Comparison of ENCODE assay signal across 15 cellular contexts in the genomic region with DNA sequence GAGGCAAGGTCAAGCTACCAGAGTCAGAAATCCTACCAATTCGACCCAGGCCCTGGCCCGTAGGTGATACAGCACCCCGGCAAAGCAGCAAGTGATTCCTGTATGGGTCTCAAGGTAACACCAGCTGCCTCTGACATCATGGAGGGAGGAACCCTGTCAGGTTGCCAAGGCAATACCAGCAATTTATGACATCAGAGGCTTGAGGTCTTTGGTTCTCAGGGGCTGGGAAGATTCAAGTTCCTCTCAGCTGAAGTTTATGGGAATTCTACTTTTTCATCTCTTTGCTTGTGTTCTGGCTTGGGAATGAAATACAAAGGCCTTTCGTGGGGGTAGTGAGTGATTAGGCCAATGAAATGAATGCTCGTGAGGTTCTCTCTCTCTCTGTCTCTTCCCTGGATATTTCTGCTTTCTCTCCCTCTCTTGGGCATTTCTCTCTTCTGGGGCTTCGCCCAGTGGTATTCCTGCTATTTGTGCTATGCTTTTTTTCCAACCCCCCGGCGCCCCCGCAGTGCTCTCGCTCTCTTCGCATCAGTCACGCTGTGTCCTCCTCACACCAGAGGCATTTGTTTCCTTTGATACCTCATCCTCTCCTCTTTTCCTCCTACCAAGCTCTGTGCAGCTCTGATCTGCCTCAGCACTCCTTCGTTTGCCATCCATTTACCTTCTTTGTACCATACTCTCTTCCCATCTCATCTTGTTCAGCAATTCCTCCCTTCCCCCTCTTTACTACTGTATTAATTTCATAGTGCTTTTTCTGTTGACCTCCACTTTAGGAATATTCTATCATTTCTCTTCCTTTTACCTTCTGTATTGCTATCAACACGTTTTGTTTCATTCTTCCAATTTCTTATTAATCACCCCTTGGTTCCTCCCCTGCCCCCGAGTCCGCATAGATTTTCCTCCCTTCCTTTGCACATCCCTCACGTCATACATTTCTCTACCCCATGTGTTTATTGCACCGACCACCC. TPM values are rescaled to one million over a fixed set of nuclear protein-coding genes. Genes with fewer than 3 reads are reported as not detected.
DNase-seq lines count a peak whose midpoint lies in the region; TF ChIP-seq lines count a peak whose summit lies in the region.
"Had no signal": no experiment of that assay in that cellular context is flagged by ENCODE, and none has a peak within 500 bp of the region (broad histone marks: within the 10 kb centered on the region; RNA-seq: fewer than 3 reads in every experiment).

No MANE protein-coding gene starts in this region.

- in situ Hi-C loops in astrocyte of the spinal cord (cut with HindIII; ENCODE audit: low sequenced_read_pairs): no loop called here

- H3K4me1 ChIP-seq in HUES6 (ENCODE audit: control insufficient read depth, insufficient read depth, low read length) (peaks cover 68% of the 10 kb centered on the region), vagina (peaks cover 9% of the 10 kb centered on the region)

- H3K27ac ChIP-seq in HUES6 (ENCODE audit: low read depth, low read length) (peak overlapping the region; percentile 24; the same call in 1 of the 2 replicates), coronary artery (no peak overlapping the region), vagina (no peak overlapping the region)
- H3K27ac ChIP-seq: C4-2B, epithelial cell of prostate had no signal

- no peaks in the 10 kb centered on the region; the same call in 1 of the 2 replicates for H3K27me3 ChIP-seq in HUES6 (ENCODE audit: control insufficient read depth, insufficient read depth, low read length)
- H3K27me3 ChIP-seq in vagina: no peaks in the 10 kb centered on the region

- H3K4me3 ChIP-seq in HUES6 (ENCODE audit: low read depth, low read length) (peak overlapping the region; percentile 91), astrocyte of the spinal cord (ENCODE audit: low read depth, low read length) (no peak overlapping the region), coronary artery (no peak overlapping the region), vagina (no peak overlapping the region)

- H3K36me3 ChIP-seq in HUES6 (ENCODE audit: control insufficient read depth, insufficient read depth, low read length) (peaks cover 2% of the 10 kb centered on the region; the same call in 1 of the 2 replicates), vagina (no peaks in the 10 kb centered on the region)

- H3K9ac ChIP-seq in HUES6 (ENCODE audit: low read length): peak overlapping the region; percentile 63

- intact Hi-C loops in vagina (cut with DNase I): no loop called here

- H3K9me3 ChIP-seq in HUES6 (ENCODE audit: control insufficient read depth, insufficient read depth, low read depth, low read length) (no peaks in the 10 kb centered on the region), vagina (no peaks in the 10 kb centered on the region)

- peak; percentile 9 for DNase-seq in CD1c-positive myeloid dendritic cell (ENCODE audit: extremely low spot score)
- DNase-seq in astrocyte of the spinal cord (ENCODE audit: low read depth, low spot score): peak; percentile 53
- DNase-seq in islet precursor cell: peak; percentile 71
- DNase-seq in coronary artery (ENCODE audit: low spot score): no peak
- no peak for DNase-seq in GF-D8 (lab: John Stamatoyannopoulos, UW)
- no peak for DNase-seq in DMS79 (lab: John Stamatoyannopoulos, UW)
- no peak for DNase-seq in vagina (ENCODE audit: extremely low spot score in 2 of 2)
- DNase-seq: activated CD4-positive, CD25-positive, alpha-beta regulatory T cell; activated T-cell treated with anti-CD3 and anti-CD28 coated beads, Interleukin-2, amount 50 U/mL, for 48 hours; NCI-H526 treated with DMSO at 0.1 percent for 48 hours had no signal

- TF ChIP-seq POLR2A in vagina (IDR thresholded peaks at IDR 0.05): no peak

- TF ChIP-seq CTCF in astrocyte of the spinal cord (IDR thresholded peaks at IDR 0.05; ENCODE audit: low read depth, low read length) (no peak), coronary artery (IDR thresholded peaks at IDR 0.05) (no peak), vagina (IDR thresholded peaks at IDR 0.05) (no peak)

RNA-seq across cellular contexts. Expression of gene ZFHX2, which starts 2.9 kb away (rescaled TPM):
- total RNA-seq in vagina: 0.74 TPM

RNA-seq across cellular contexts. Expression of gene THTPA, which starts 7.4 kb away (rescaled TPM):
- 15.0 TPM for total RNA-seq in vagina

RNA-seq across cellular contexts. Expression of gene AP1G2, which starts 19.0 kb away (rescaled TPM):
- total RNA-seq in vagina: 122 TPM

RNA-seq across cellular contexts. Expression of gene JPH4, which starts 30.0 kb away (rescaled TPM):
- total RNA-seq in vagina: 10.6 TPM
- total RNA-seq: MCF 10A, myocyte had no signal

Comparison
In these comparisons a context has a peak if more than half of its experiments do, and no peak if none do; other contexts are left out.
1. DNase-seq: peak in CD1c-positive myeloid dendritic cell (single experiment), astrocyte of the spinal cord (single experiment) and islet precursor cell (single experiment); none in coronary artery (single experiment), GF-D8 (single experiment), DMS79 (single experiment) and vagina (0 of 2).